8 cellular contexts compared by ENCODE assay signal in the genomic region with DNA sequence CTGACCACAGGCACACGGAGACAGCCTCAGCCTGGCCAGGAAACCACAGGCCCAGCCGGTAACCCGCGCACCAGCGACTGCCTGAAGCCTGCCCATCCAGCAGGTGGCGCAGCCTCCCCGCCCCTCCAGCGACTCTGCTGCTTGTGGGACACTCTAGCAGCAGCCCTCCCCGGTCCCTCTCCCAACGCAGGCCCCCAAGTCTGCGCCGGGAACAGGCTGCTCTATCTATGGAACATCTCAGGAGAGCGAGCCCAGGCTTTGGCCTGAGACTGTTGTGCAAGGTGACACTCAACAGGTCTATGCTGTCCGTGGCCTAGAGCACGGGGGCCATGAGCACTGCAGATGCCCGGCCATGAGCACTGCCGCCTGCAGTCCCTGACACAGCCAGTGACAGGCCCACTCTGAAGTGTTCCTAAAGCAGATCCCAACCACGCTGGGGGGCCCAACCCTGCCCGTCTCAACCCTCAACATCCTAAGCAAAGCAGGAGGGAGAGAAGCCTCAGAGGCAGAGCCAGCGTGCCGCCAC. TPM values are rescaled to one million over a fixed set of nuclear protein-coding genes. Genes with fewer than 3 reads are reported as not detected.
DNase-seq lines count a peak whose midpoint lies in the region; TF ChIP-seq lines count a peak whose summit lies in the region.

No MANE protein-coding gene starts in this region.

- peaks cover 87% of the 10 kb centered on the region for H3K36me3 ChIP-seq in BE2C
- H3K36me3 ChIP-seq in H7 (replicated peaks; ENCODE audit: control insufficient read depth, insufficient read depth, low read length): peaks cover 58% of the 10 kb centered on the region

- no peak overlapping the region for H3K4me3 Mint-ChIP-seq in activated CD4-positive, alpha-beta memory T cell treated with anti-CD3 and anti-CD28 coated beads, Interleukin-2, amount 10 ng/mL, durations not matched to agents 7 days and 5 days

- H3K27me3 ChIP-seq in BE2C: no peaks in the 10 kb centered on the region
- H3K27me3 ChIP-seq in H7 (ENCODE audit: control insufficient read depth, insufficient read depth, low read length): no peaks in the 10 kb centered on the region

- intact Hi-C loops in head of caudate nucleus (cut with DNase I): no loop called here

- H3K4me1 Mint-ChIP-seq in activated CD4-positive, alpha-beta memory T cell treated with anti-CD3 and anti-CD28 coated beads, Interleukin-2, amount 10 ng/mL, durations not matched to agents 7 days and 5 days: peaks cover 8% of the 10 kb centered on the region

- H3K4me3 ChIP-seq in BE2C (ENCODE audit: low read depth, low read length) (no peak overlapping the region), H7 (ENCODE audit: insufficient read depth, low read depth, low read length) (no peak overlapping the region)

- H3K27me3 Mint-ChIP-seq in activated CD4-positive, alpha-beta memory T cell treated with anti-CD3 and anti-CD28 coated beads, Interleukin-2, amount 10 ng/mL, durations not matched to agents 7 days and 5 days: no peaks in the 10 kb centered on the region

- peak; percentile 51 for TF ChIP-seq CTCF in BE2C (IDR thresholded peaks at IDR 0.05; ENCODE audit: low read depth, low read length)

- H3K4me1 ChIP-seq in BE2C: no peaks in the 10 kb centered on the region; the same call in 1 of the 2 replicates

- no peaks in the 10 kb centered on the region for H3K9me3 ChIP-seq in BE2C

- no peak overlapping the region for H3K27ac Mint-ChIP-seq in activated CD4-positive, alpha-beta memory T cell treated with anti-CD3 and anti-CD28 coated beads, Interleukin-2, amount 10 ng/mL, durations not matched to agents 7 days and 5 days

- POLR2A ChIA-PET in activated CD4-positive, alpha-beta memory T cell treated with anti-CD3 and anti-CD28 coated beads, Interleukin-2, amount 10 ng/mL, durations not matched to agents 7 days and 5 days (lab: Charles Lee): no interaction called here

- H3K36me3 Mint-ChIP-seq in activated CD4-positive, alpha-beta memory T cell treated with anti-CD3 and anti-CD28 coated beads, Interleukin-2, amount 10 ng/mL, durations not matched to agents 7 days and 5 days (ENCODE audit: low read depth): peaks cover 65% of the 10 kb centered on the region

- H3K9me3 Mint-ChIP-seq in activated CD4-positive, alpha-beta memory T cell treated with anti-CD3 and anti-CD28 coated beads, Interleukin-2, amount 10 ng/mL, durations not matched to agents 7 days and 5 days: no peaks in the 10 kb centered on the region

- DNase-seq in BE2C (peak; percentile 55), H7 (peak; percentile 97), iPS-NIHi7 (ENCODE audit: extremely low spot score) (peak; percentile 90), NCI-H1436 (lab: John Stamatoyannopoulos, UW) (no peak), KG1 (lab: John Stamatoyannopoulos, UW) (no peak), NCI-H146 (lab: John Stamatoyannopoulos, UW) (no peak), head of caudate nucleus (no peak)
- peak; percentile 59 for DNase-seq in activated CD4-positive, alpha-beta memory T cell treated with anti-CD3 and anti-CD28 coated beads, Interleukin-2, amount 10 ng/mL, durations not matched to agents 7 days and 5 days

- CTCF ChIA-PET in activated CD4-positive, alpha-beta memory T cell treated with anti-CD3 and anti-CD28 coated beads, Interleukin-2, amount 10 ng/mL, durations not matched to agents 7 days and 5 days (lab: Charles Lee): interaction anchor here (0.8 kb wide), 1 partner anchor 27 kb away, joined by 3 read pairs; no protein-coding TSS in a partner anchor

RNA-seq across cellular contexts. Expression of gene WDR4, which starts 28.4 kb away (rescaled TPM):
- 40.9 TPM for polyA plus RNA-seq in BE2C (2012; ENCODE audit: insufficient read depth, insufficient read length, low read depth)
- 12.9 and 15.3 TPM in 2 replicates for total RNA-seq in H7 (2014; rRNA removed; shearing (Covaris generic))
- 10 to 100 TPM; 18.2 to 18.5 TPM for total RNA-seq in activated CD4-positive, alpha-beta memory T cell treated with anti-CD3 and anti-CD28 coated beads, Interleukin-2, amount 10 ng/mL, durations not matched to agents 7 days and 5 days

RNA-seq across cellular contexts. Expression of gene NDUFV3, which starts 42.2 kb away (rescaled TPM):
- 50.6 TPM for polyA plus RNA-seq in BE2C (2012; ENCODE audit: insufficient read depth, insufficient read length, low read depth)
- total RNA-seq in H7 (2014; rRNA removed; shearing (Covaris generic)): 40.5 and 41.9 TPM in 2 replicates
- total RNA-seq in activated CD4-positive, alpha-beta memory T cell treated with anti-CD3 and anti-CD28 coated beads, Interleukin-2, amount 10 ng/mL, durations not matched to agents 7 days and 5 days: 10 to 100 TPM; 17.0 TPM

Comparison
In these comparisons a context has a peak if more than half of its experiments do, and no peak if none do; other contexts are left out.
1. DNase-seq: peak in BE2C (single experiment), H7 (single experiment), activated CD4-positive, alpha-beta memory T cell treated with anti-CD3 and anti-CD28 coated beads, Interleukin-2, amount 10 ng/mL, durations not matched to agents 7 days and 5 days (single experiment) and iPS-NIHi7 (single experiment); none in NCI-H1436 (single experiment), KG1 (single experiment), NCI-H146 (single experiment) and head of caudate nucleus (0 of 42).